ENCODE assay signal across 8 cellular contexts in genomic region chr15:58748787-58749531, GRCh38. TPM values are rescaled to one million over a fixed set of nuclear protein-coding genes. Genes with fewer than 3 reads are reported as not detected.
A peak's percentile ranks its signal among the peaks of the same experiment; 100 is the strongest.
DNase-seq lines count a peak whose midpoint lies in the region; ATAC-seq, FAIRE-seq and TF ChIP-seq lines count a peak whose summit lies in the region.

No MANE protein-coding gene starts in this region.

- H3K27ac Mint-ChIP-seq in neural progenitor cell, result peak overlapping the region; percentile 99

- no peaks in the 10 kb centered on the region for H3K36me3 ChIP-seq in PC-9 (ENCODE audit: low read depth)
- H3K36me3 ChIP-seq in neural progenitor cell, result no peaks in the 10 kb centered on the region

- peak overlapping the region; percentile 98 for H3K4me3 Mint-ChIP-seq in neural progenitor cell

- H3K36me3 Mint-ChIP-seq in neural progenitor cell, result peaks cover 11% of the 10 kb centered on the region

- H2AFZ ChIP-seq in PC-9 (peak overlapping the region; percentile 70; the same call in 1 of the 2 replicates), neural progenitor cell (replicated peaks) (peak overlapping the region; percentile 84)

- H3K27ac ChIP-seq in PC-9 (peak overlapping the region; percentile 79), neural progenitor cell (peak overlapping the region; percentile 100)

- H3K9me3 ChIP-seq in PC-9 (ENCODE audit: insufficient read depth, low read depth), result no peaks in the 10 kb centered on the region
- no peaks in the 10 kb centered on the region for H3K9me3 ChIP-seq in neural progenitor cell (ENCODE audit: low read depth)

- H3K9me3 Mint-ChIP-seq in neural progenitor cell, result no peaks in the 10 kb centered on the region

- peak overlapping the region; percentile 87 for H3K4me3 ChIP-seq in AG10803 (ENCODE audit: low read length)
- H3K4me3 ChIP-seq in PC-9, result peak overlapping the region; percentile 97
- H3K4me3 ChIP-seq in foreskin fibroblast (ENCODE audit: low read depth in 1 of 2, low read length in 2 of 2), result peak overlapping the region; percentile 94 to 98
- H3K4me3 ChIP-seq in neural progenitor cell, result peak overlapping the region; percentile 96

- H3K4me2 ChIP-seq in PC-9 (peak overlapping the region; percentile 93), neural progenitor cell (peak overlapping the region; percentile 83)

- H3K27me3 ChIP-seq in PC-9 (ENCODE audit: insufficient read depth, low read depth) (no peaks in the 10 kb centered on the region), neural progenitor cell (no peaks in the 10 kb centered on the region)

- BruUV-seq in PC-9 (replicated peaks; lab: Mats Ljungman, UMichigan), result no TSS peak

- peaks cover 51% of the 10 kb centered on the region for H3K79me2 ChIP-seq in PC-9 (ENCODE audit: low read depth)
- H3K79me2 ChIP-seq in neural progenitor cell (ENCODE audit: low read depth), result peaks cover 51% of the 10 kb centered on the region

- H3K9me2 ChIP-seq in PC-9 (ENCODE audit: insufficient read depth), result no peaks in the 10 kb centered on the region

- CTCF ChIA-PET in PC-9 (lab: Charles Lee), result no interaction called here

- peaks cover 3% of the 10 kb centered on the region for H3K27me3 Mint-ChIP-seq in neural progenitor cell (ENCODE audit: insufficient read depth, low read depth)

- ATAC-seq in GM18909 (IDR thresholded peaks at IDR 0.05; ENCODE audit: poor library complexity, unreplicated experiment) (peak; percentile 36), HG03108 (IDR thresholded peaks at IDR 0.05; ENCODE audit: unreplicated experiment) (peak; percentile 32)

- H3K4me1 Mint-ChIP-seq in neural progenitor cell, result peaks cover 18% of the 10 kb centered on the region

- H3K4me1 ChIP-seq in PC-9 (replicated peaks; ENCODE audit: insufficient read depth) (peaks cover 20% of the 10 kb centered on the region), neural progenitor cell (peaks cover 21% of the 10 kb centered on the region)

- H4K20me1 ChIP-seq in PC-9 (ENCODE audit: insufficient read depth) (peaks cover 7% of the 10 kb centered on the region), neural progenitor cell (ENCODE audit: low read depth) (peaks cover 46% of the 10 kb centered on the region)

- H3F3A ChIP-seq in PC-9 (ENCODE audit: insufficient read depth, low read depth), result peaks cover 6% of the 10 kb centered on the region
- H3F3A ChIP-seq in neural progenitor cell (ENCODE audit: low read depth), result peaks cover 23% of the 10 kb centered on the region

- POLR2A ChIA-PET in PC-9 (lab: Charles Lee; ENCODE audit: unreplicated experiment), result interaction anchor here (0.7 to 3.8 kb wide), 4 partner anchors 22 to 526 kb away, joined by 3 to 33 read pairs (median 7); partner anchors contain the start of gene MINDY2

- TF ChIP-seq CTCF in AG10803 (conservative IDR thresholded peaks at IDR 0.05; ENCODE audit: low read length) (no peak), PC-9 (conservative IDR thresholded peaks at IDR 0.05) (no peak), foreskin fibroblast (IDR thresholded peaks at IDR 0.05; ENCODE audit: low read depth, low read length) (no peak), neural progenitor cell (IDR thresholded peaks at IDR 0.05) (peak; percentile 2)

- H3K9ac ChIP-seq in neural progenitor cell, result peak overlapping the region; percentile 95

- DNase-seq in AG10803 (ENCODE audit: low read depth) (peak; percentile 42), PC-9 (peak in 1 of 2 experiments; percentile 31), foreskin fibroblast (peak; percentile 18 to 58), neural progenitor cell (ENCODE audit: low spot score) (peak; percentile 89), urothelium cell line (ENCODE audit: low spot score) (peak; percentile 55)
- DNase-seq in activated T-helper 9 cell treated with anti-CD3 and anti-CD28 coated beads, Interleukin-2, amount 50 U/mL, for 16 hours (ENCODE audit: low read depth), result peak; percentile 31

- intact Hi-C loops in PC-9 (cut with micrococcal nuclease; ENCODE audit: unreplicated experiment), result loop anchor here (1.0 to 5.0 kb wide), 4 partner anchors 117 to 522 kb away; no protein-coding TSS in a partner anchor

- FAIRE-seq in urothelium cell line (lab: Jason Lieb, UNC), result no peak

RNA-seq across cellular contexts. Expression of gene ADAM10, which starts 0.5 kb away (rescaled TPM):
- total RNA-seq in PC-9 (2021), result 160 and 239 TPM in 2 replicates
- total RNA-seq in neural progenitor cell (ENCODE audit: low replicate concordance), result 150 and 153 TPM in 2 replicates

RNA-seq across cellular contexts. Expression of gene MINDY2, which starts 22.1 kb away (rescaled TPM):
- total RNA-seq in PC-9 (2021) (18.4 and 22.8 TPM in 2 replicates), neural progenitor cell (ENCODE audit: low replicate concordance) (15.4 and 25.0 TPM in 2 replicates)
